28 cellular contexts compared by ENCODE assay signal in the genomic region with DNA sequence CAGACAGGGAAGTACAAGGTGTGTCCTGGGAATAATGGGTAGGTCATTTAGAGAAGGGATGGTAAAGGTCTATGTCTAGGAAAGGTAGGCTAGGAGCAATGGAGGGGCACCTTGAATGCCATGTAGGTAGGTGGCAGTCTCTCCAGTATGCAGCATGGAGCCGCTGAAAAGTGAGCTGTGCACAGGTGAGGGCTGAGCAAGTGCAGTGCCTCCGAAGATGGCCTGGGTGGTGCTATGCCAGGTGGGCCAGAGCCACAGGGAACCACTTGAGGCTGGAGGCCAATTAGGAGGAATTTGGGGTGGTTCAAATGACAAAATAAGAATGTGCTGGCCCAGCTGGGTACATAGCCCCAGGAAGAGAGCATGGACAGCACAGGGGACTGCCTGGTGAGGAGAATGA. TPM values are rescaled to one million over a fixed set of nuclear protein-coding genes. Genes with fewer than 3 reads are reported as not detected.
"Had no signal": no experiment of that assay in that cellular context is flagged by ENCODE, and none has a peak within 500 bp of the region (broad histone marks: within the 10 kb centered on the region; RNA-seq: fewer than 3 reads in every experiment).

No MANE protein-coding gene starts in this region.

- FAIRE-seq: urothelium cell line had no signal

- ATAC-seq: heart right ventricle; left lobe of liver; stimulated activated naive CD8-positive, alpha-beta T cell treated with anti-CD3 and anti-CD28 coated beads, Interleukin-15, Interleukin-2, amounts not matched to agents 100 U/mL and 50 U/mL, for 24 hours had no signal

- H3K27ac ChIP-seq: breast epithelium, esophagus muscularis mucosa, heart right ventricle, lower lobe of right lung, thoracic aorta had no signal

- H3K27me3 ChIP-seq: breast epithelium, esophagus muscularis mucosa had no signal

- H3K4me3 ChIP-seq: breast epithelium, esophagus muscularis mucosa, heart right ventricle, lower lobe of right lung, thoracic aorta had no signal

- DNase-seq: activated CD4-positive, alpha-beta T cell treated with anti-CD3 and anti-CD28 coated beads for 4 hours; activated CD4-positive, alpha-beta T cell treated with anti-CD3 and anti-CD28 coated beads, Interleukin-2, amount 50 U/mL, for 4 hours; activated CD8-positive, alpha-beta memory T cell treated with anti-CD3 and anti-CD28 coated beads for 24 hours; activated effector memory CD4-positive, alpha-beta T cell treated with Interleukin-2 at 50 U/mL for 16 hours; activated naive CD4-positive, alpha-beta T cell treated with Interleukin-2 at 50 U/mL for 16 hours; amniotic stem cell; endodermal cell; foreskin melanocyte; heart right ventricle; kidney glomerular epithelial cell; lower lobe of right lung; mesenchymal stem cell; posterior cingulate gyrus; right cardiac atrium; stimulated activated CD4-positive, alpha-beta T cell treated with anti-CD3 and anti-CD28 coated beads, Interleukin-2, amount 100 ng/mL, for 48 hours; stimulated activated naive CD8-positive, alpha-beta T cell treated with anti-CD3 and anti-CD28 coated beads, Interleukin-15, Interleukin-2, amounts not matched to agents 100 U/mL and 50 U/mL, for 24 hours; T-helper 1 cell; trophoblast cell had no signal

- H3K9me3 ChIP-seq: breast epithelium, esophagus muscularis mucosa, heart right ventricle, lower lobe of right lung, thoracic aorta had no signal

- H3K4me1 ChIP-seq: breast epithelium had no signal

- H3K36me3 ChIP-seq: breast epithelium, esophagus muscularis mucosa, heart right ventricle, lower lobe of right lung, thoracic aorta had no signal

RNA-seq across cellular contexts. Expression of a gene that starts 25.0 kb away (rescaled TPM):
- total RNA-seq: breast epithelium; endodermal cell; esophagus muscularis mucosa; glomerular endothelial cell; heart right ventricle; left lobe of liver; lower lobe of right lung; mononuclear cell; myocyte; natural killer cell treated with Interleukin-12 subunit alpha and Interleukin-12 subunit beta and Interleukin-15 and Interleukin-18, amount 100 ng/mL, for 72 hours; osteoblast; right cardiac atrium; thoracic aorta had no signal
- polyA plus RNA-seq: heart right ventricle, right cardiac atrium had no signal

RNA-seq across cellular contexts. Expression of a gene that starts 31.4 kb away (rescaled TPM):
- total RNA-seq: glomerular endothelial cell had no signal
